9 cellular contexts compared by ENCODE assay signal in the genomic region with DNA sequence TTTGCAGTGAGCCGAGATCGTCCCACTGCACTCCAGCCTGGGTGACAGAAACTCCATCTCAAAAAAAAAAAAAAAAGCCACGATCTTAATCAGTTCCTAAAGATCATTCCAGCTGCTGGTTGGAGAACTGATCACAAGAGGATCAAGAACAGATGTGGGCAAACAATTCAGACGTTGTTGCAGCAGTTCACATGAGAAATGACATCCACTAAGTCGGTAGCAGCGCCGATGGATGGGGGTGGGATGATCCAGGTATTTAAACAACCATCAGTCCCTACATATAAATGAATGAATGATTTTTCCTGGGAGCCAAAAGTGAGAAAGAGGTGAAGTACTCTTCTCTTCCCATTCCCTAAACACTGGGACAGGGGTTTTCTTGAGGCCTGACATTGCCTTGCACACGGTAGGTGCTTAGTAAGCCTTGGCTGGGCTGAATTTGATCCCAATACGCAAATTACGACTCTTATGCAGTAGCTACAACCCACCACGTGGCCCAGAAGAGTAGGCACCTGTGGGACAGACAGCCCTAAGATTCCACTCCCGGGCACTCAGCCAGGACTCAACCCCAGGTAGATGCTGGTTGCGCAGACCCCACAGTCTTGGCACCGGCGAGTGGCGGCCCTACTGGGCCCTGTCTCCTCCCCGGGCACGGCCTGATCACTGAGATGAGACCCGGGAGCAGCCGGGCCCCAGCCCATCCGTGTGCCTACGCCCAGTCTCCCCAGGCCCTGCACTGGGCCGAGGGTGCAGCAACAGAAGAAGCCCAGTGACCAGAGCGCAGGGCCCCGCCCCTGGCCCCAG. TPM values are rescaled to one million over a fixed set of nuclear protein-coding genes. Genes with fewer than 3 reads are reported as not detected.
DNase-seq lines count a peak whose midpoint lies in the region; ATAC-seq and FAIRE-seq lines count a peak whose summit lies in the region.
"Had no signal": no experiment of that assay in that cellular context is flagged by ENCODE, and none has a peak within 500 bp of the region (broad histone marks: within the 10 kb centered on the region; RNA-seq: fewer than 3 reads in every experiment).

No MANE protein-coding gene starts in this region.

- H3K36me3 Mint-ChIP-seq in naive thymus-derived CD8-positive, alpha-beta T cell, result peaks cover 0 to 39% (median 6%) of the 10 kb centered on the region in 3 donors

- ATAC-seq in HG03103 (IDR thresholded peaks at IDR 0.05; ENCODE audit: low read depth, unreplicated experiment), result peak; percentile 11
- ATAC-seq in naive thymus-derived CD8-positive, alpha-beta T cell, result peak; percentile 53 to 62

- H3K4me3 ChIP-seq in SK-N-MC (peak overlapping the region; percentile 96), duodenal mucosa (ENCODE audit: low read depth in 1 of 2, low read length in 2 of 2) (peak overlapping the region; percentile 80 to 84)

- no peaks in the 10 kb centered on the region for H3K27me3 ChIP-seq in duodenal mucosa (ENCODE audit: control insufficient read depth in 1 of 2, insufficient read depth in 2 of 2, low read length in 2 of 2)

- H3K27ac Mint-ChIP-seq in naive thymus-derived CD8-positive, alpha-beta T cell, result peak overlapping the region; percentile 91 to 98 (median 97)

- peak; percentile 40 for DNase-seq in activated T-cell treated with anti-CD3 and anti-CD28 coated beads for 1 hour (ENCODE audit: low read depth)
- no peak for DNase-seq in activated T-cell treated with anti-CD3 and anti-CD28 coated beads, Interleukin-2, amount 50 U/mL, for 1 hour
- DNase-seq in SK-N-MC (ENCODE audit: low read depth, low spot score), result no peak
- peak in 9 of 10 donors; percentile 30 to 79 (median 58) for DNase-seq in naive thymus-derived CD8-positive, alpha-beta T cell
- no peak for DNase-seq in urothelium cell line (ENCODE audit: low spot score)
- no peak for DNase-seq in NCI-H748 treated with DMSO at 0.1 percent for 48 hours (lab: John Stamatoyannopoulos, UW)

- no peaks in the 10 kb centered on the region for H3K27me3 Mint-ChIP-seq in naive thymus-derived CD8-positive, alpha-beta T cell

- H3K4me3 Mint-ChIP-seq in naive thymus-derived CD8-positive, alpha-beta T cell, result peak overlapping the region; percentile 85 to 99 (median 94)

- peaks cover 4 to 29% of the 10 kb centered on the region in 2 donors for H3K4me1 ChIP-seq in duodenal mucosa (ENCODE audit: control insufficient read depth in 1 of 2, insufficient read depth in 2 of 2, low read length in 2 of 2)

- H3K9me3 ChIP-seq in SK-N-MC (ENCODE audit: low read depth, low read length), result no peaks in the 10 kb centered on the region
- no peaks in the 10 kb centered on the region for H3K9me3 ChIP-seq in duodenal mucosa (ENCODE audit: control insufficient read depth in 1 of 2, low read length in 2 of 2)

- H3K27ac ChIP-seq in SK-N-MC, result no peak overlapping the region; the same call in 1 of the 2 replicates
- H3K27ac ChIP-seq in duodenal mucosa (ENCODE audit: low read depth, low read length), result peak overlapping the region; percentile 58

- H3K9me3 Mint-ChIP-seq in naive thymus-derived CD8-positive, alpha-beta T cell, result no peaks in the 10 kb centered on the region

- H3K36me3 ChIP-seq in SK-N-MC (ENCODE audit: insufficient read depth, low read length) (peaks cover 11% of the 10 kb centered on the region; the same call in 1 of the 2 replicates), duodenal mucosa (ENCODE audit: control insufficient read depth in 1 of 2, insufficient read depth in 2 of 2, low read length in 2 of 2) (peaks cover 13 to 28% of the 10 kb centered on the region in 2 donors)

- H3K4me1 Mint-ChIP-seq in naive thymus-derived CD8-positive, alpha-beta T cell, result peaks cover 24 to 67% (median 54%) of the 10 kb centered on the region in 4 donors

- no peak for FAIRE-seq in urothelium cell line (lab: Jason Lieb, UNC)

- POLR2A ChIA-PET in naive thymus-derived CD8-positive, alpha-beta T cell (lab: Charles Lee), result interaction anchor here (0.6 to 4.4 kb wide), 21 partner anchors 10 to 547 kb away, joined by 3 to 58 read pairs (median 6); partner anchors contain the start of genes ATF7, CSAD, EIF4B and IGFBP6

- H3K9ac ChIP-seq in SK-N-MC (ENCODE audit: insufficient read length) (peak overlapping the region; percentile 88), duodenal mucosa (ENCODE audit: low read depth in 1 of 2, low read length in 2 of 2) (peak overlapping the region; percentile 72 to 79)

RNA-seq across cellular contexts. Expression of gene SPRYD3, which starts 0.6 kb away (rescaled TPM):
- total RNA-seq in naive thymus-derived CD8-positive, alpha-beta T cell, result 10 to 100 TPM; 47.8 to 50.0 TPM
- 10 to 100 TPM; 49.4 to 53.2 (median 51.7) TPM for polyA plus RNA-seq in naive thymus-derived CD8-positive, alpha-beta T cell

RNA-seq across cellular contexts. Expression of gene IGFBP6, which starts 18.8 kb away (rescaled TPM):
- under 1 TPM in 1 of 2 experiments, not detected in 1; 0.65 TPM for total RNA-seq in naive thymus-derived CD8-positive, alpha-beta T cell
- 10 to 100 TPM in 2 of 3 donors, 1 to 10 TPM in 1; 7.5 to 16.9 (median 16.9) TPM for polyA plus RNA-seq in naive thymus-derived CD8-positive, alpha-beta T cell

RNA-seq across cellular contexts. Expression of gene SOAT2, which starts 24.7 kb away (rescaled TPM):
- total RNA-seq in naive thymus-derived CD8-positive, alpha-beta T cell, result under 1 TPM; 0.42 to 0.80 TPM
- under 1 TPM; 0.67 to 0.77 (median 0.71) TPM for polyA plus RNA-seq in naive thymus-derived CD8-positive, alpha-beta T cell
- total RNA-seq: pulmonary artery endothelial cell had no signal

RNA-seq across cellular contexts. Expression of gene TNS2, which starts 28.8 kb away (rescaled TPM):
- 1 to 10 TPM; 2.4 to 3.0 TPM for total RNA-seq in naive thymus-derived CD8-positive, alpha-beta T cell
- under 1 TPM in 2 of 3 donors, not detected in 1; 0.13 to 0.19 TPM for polyA plus RNA-seq in naive thymus-derived CD8-positive, alpha-beta T cell

Comparison
In these comparisons a context has a peak if more than half of its experiments do, and no peak if none do; other contexts are left out.
1. DNase-seq: peak in activated T-cell treated with anti-CD3 and anti-CD28 coated beads for 1 hour (single experiment) and naive thymus-derived CD8-positive, alpha-beta T cell (9 of 10); none in activated T-cell treated with anti-CD3 and anti-CD28 coated beads, Interleukin-2, amount 50 U/mL, for 1 hour (single experiment), SK-N-MC (single experiment), urothelium cell line (single experiment) and NCI-H748 treated with DMSO at 0.1 percent for 48 hours (single experiment).